18 cellular contexts compared by ENCODE assay signal in the genomic region with DNA sequence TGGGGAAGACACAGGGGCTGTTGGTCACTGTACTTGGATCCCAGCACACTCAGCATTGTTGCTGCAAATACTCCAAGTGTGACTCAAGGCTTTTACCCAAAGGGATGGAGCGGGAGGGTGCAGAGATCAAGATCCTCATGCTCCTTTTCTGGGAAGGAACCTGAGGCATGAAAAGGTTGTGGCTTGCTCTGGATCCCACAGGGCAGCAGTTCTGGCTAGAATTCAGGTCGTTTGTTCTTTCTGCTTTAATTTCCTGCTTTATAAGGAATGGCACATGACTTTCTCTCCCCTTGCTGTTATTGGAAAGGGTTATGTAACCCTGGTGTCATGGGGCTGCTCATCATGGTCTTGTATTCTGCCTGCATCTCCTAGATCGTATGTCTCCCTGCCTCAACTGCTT.
"Had no signal": no experiment of that assay in that cellular context is flagged by ENCODE, and none has a peak within 500 bp of the region (broad histone marks: within the 10 kb centered on the region; RNA-seq: fewer than 3 reads in every experiment).

No MANE protein-coding gene starts in this region.

- H3K27ac ChIP-seq: ascending aorta, coronary artery, lower lobe of right lung, psoas muscle, sigmoid colon, tibial artery, uterus had no signal

- H3K27me3 ChIP-seq: ascending aorta, sigmoid colon, tibial artery, uterus had no signal

- H3K36me3 ChIP-seq: ascending aorta, lower lobe of right lung, sigmoid colon, tibial artery, uterus had no signal

- H3K9me3 ChIP-seq: ascending aorta, lower lobe of right lung, psoas muscle, sigmoid colon, tibial artery, uterus had no signal

- H3K4me1 ChIP-seq: ascending aorta, psoas muscle, uterus had no signal

- H3K4me3 ChIP-seq: ascending aorta, coronary artery, lower lobe of right lung, psoas muscle, sigmoid colon, tibial artery, uterus had no signal

- ATAC-seq: activated naive CD8-positive, alpha-beta T cell treated with anti-CD3 and anti-CD28 coated beads, Interleukin-2, amount 50 U/mL, for 24 hours; lower lobe of right lung; psoas muscle; T-cell had no signal

- DNase-seq: activated CD4-positive, alpha-beta T cell treated with anti-CD3 and anti-CD28 coated beads, Interleukin-2, amount 50 U/mL, for 4 hours; activated CD4-positive, CD25-positive, alpha-beta regulatory T cell treated with anti-CD3 and anti-CD28 coated beads, Interleukin-2, amount 50 U/mL, for 72 hours; activated naive CD4-positive, alpha-beta T cell treated with Interleukin-2 at 50 U/mL for 16 hours; activated naive CD8-positive, alpha-beta T cell treated with anti-CD3 and anti-CD28 coated beads, Interleukin-2, amount 50 U/mL, for 24 hours; activated T-cell treated with anti-CD3 and anti-CD28 coated beads for 4 hours; central memory CD4-positive, alpha-beta T cell; foreskin melanocyte; head of caudate nucleus; lower lobe of right lung; psoas muscle; sigmoid colon; stimulated activated CD4-positive, alpha-beta T cell treated with anti-CD3 and anti-CD28 coated beads, Interleukin-2, amount 100 ng/mL, for 24 hours; T-cell; T-helper 9 cell; tibial artery; uterus had no signal
